Comparison of ENCODE assay signal across 21 cellular contexts in the genomic region with DNA sequence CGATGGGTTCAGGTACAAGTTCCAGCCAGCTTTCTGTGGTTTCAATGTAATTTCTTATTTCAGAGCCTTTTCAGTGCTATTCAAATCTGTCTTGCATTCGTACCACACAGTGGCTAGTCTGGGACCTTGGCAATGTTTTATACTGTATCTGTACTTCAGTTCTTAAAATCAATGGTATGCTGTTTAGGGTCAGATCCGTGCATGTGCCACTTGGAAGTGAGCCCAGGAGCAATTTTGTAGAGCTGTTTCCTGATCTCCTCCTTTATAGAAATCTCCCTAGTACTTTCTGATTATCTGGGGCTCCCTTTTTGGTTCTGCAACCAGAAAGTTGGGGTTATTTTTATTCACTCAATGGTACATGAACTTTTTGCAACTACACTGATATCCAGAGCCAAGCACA. TPM values are rescaled to one million over a fixed set of nuclear protein-coding genes. Genes with fewer than 3 reads are reported as not detected.
DNase-seq lines count a peak whose midpoint lies in the region; ATAC-seq, FAIRE-seq and TF ChIP-seq lines count a peak whose summit lies in the region.
"Had no signal": no experiment of that assay in that cellular context is flagged by ENCODE, and none has a peak within 500 bp of the region (broad histone marks: within the 10 kb centered on the region; RNA-seq: fewer than 3 reads in every experiment).

No MANE protein-coding gene starts in this region.

- H3K4me3 ChIP-seq in right lobe of liver (no peak overlapping the region), HepG2 (replicated peaks in 1 of 3; ENCODE audit: insufficient read depth in 1 of 3, low read depth in 2 of 3, low read length in 3 of 3) (no peak overlapping the region)
- H3K4me3 ChIP-seq: SK-N-MC had no signal

- peak; percentile 62 to 84 (median 70) for ATAC-seq in right lobe of liver
- no peak for ATAC-seq in HepG2
- ATAC-seq: CD8-positive, alpha-beta T cell; HCT116; Panc1 had no signal

- H3K36me3 ChIP-seq in right lobe of liver = no peaks in the 10 kb centered on the region
- H3K36me3 ChIP-seq in HepG2 (replicated peaks in 1 of 2; ENCODE audit: control insufficient read depth in 1 of 2, insufficient read depth in 2 of 2, low read length in 2 of 2) = no peaks in the 10 kb centered on the region

- H3K4me1 ChIP-seq in right lobe of liver (peaks cover 0 to 8% (median 0%) of the 10 kb centered on the region in 4 donors), HepG2 (ENCODE audit: insufficient read depth, low read length) (no peaks in the 10 kb centered on the region)

- H3K27ac ChIP-seq in right lobe of liver (no peak overlapping the region), HepG2 (ENCODE audit: extremely low read length, insufficient read depth, low read length) (no peak overlapping the region)
- H3K27ac ChIP-seq: C4-2B, HL-60, RWPE1, SK-N-MC had no signal

- peaks cover 0 to 7% (median 0%) of the 10 kb centered on the region in 4 donors for H3K9me3 ChIP-seq in right lobe of liver
- H3K9me3 ChIP-seq in HepG2 (ENCODE audit: low read length) = peaks cover 10% of the 10 kb centered on the region

- in situ Hi-C loops in HepG2 (cut with HindIII; ENCODE audit: extremely low pct_ligation_motif_present, low pct_unique_long_range_greater_than_20kb) = no loop called here

- H2AFZ ChIP-seq in HepG2 (ENCODE audit: low read length) = no peak overlapping the region

- WGBS in right lobe of liver (ENCODE audit: insufficient coverage, low coverage, low lambda C conversion rate, missing lambda C conversion rate) = 27% methylated on average over 3 of the region's 3 CpGs
- WGBS in HepG2 (ENCODE audit: low lambda C conversion rate) = 0% methylated on average over 3 of the region's 3 CpGs

- DNase-seq in right lobe of liver (peak in 1 of 3 donors; percentile 33), HepG2 (ENCODE audit: low spot score) (no peak), NCI-H1105 (lab: John Stamatoyannopoulos, UW) (peak; percentile 23), fibroblast of peridontal ligament (ENCODE audit: extremely low read depth) (peak; percentile 63), DMS79 treated with DMSO at 0.1 percent for 48 hours (lab: John Stamatoyannopoulos, UW) (no peak), HK-2 (ENCODE audit: unreplicated experiment) (no peak)
- DNase-seq in activated CD4-positive, alpha-beta T cell treated with anti-CD3 and anti-CD28 coated beads for 48 hours = no peak
- DNase-seq: CD8-positive, alpha-beta T cell; DMS153; NCI-H1092; NCI-H146; NCI-H1930; NCI-H526 treated with DMSO at 0.1 percent for 48 hours; SHP77 treated with DMSO at 0.1 percent for 48 hours had no signal

- TF ChIP-seq RAD21 in HepG2 (CRISPR knock-in tag; IDR thresholded peaks at IDR 0.05) = no peak

- POLR2A ChIA-PET in HepG2 (lab: Yijun Ruan, JAX) = no interaction called here

- H3K79me2 ChIP-seq in HepG2 (ENCODE audit: insufficient read depth, low read length) = no peaks in the 10 kb centered on the region

- no peak for FAIRE-seq in HepG2 (lab: Jason Lieb, UNC)
- FAIRE-seq: GM18507 had no signal

- H4K20me1 ChIP-seq in HepG2 (ENCODE audit: insufficient read depth, low read length) = no peaks in the 10 kb centered on the region

- TF ChIP-seq POLR2A in right lobe of liver (IDR thresholded peaks at IDR 0.05) = no peak
- no peak for TF ChIP-seq POLR2A in HepG2 (IDR thresholded peaks at IDR 0.05; ENCODE audit: insufficient read depth in 1 of 2, low read depth in 2 of 2, low read length in 2 of 2)

- intact Hi-C loops in right lobe of liver (cut with DNase I) (no loop called here), HepG2 (cut with micrococcal nuclease; ENCODE audit: unreplicated experiment) (no loop called here)

- no peak overlapping the region for H3K9ac ChIP-seq in HepG2 (ENCODE audit: insufficient read depth, low read depth, low read length)

- TF ChIP-seq EP300 in HepG2 (IDR thresholded peaks at IDR 0.05; ENCODE audit: low read depth in 2 of 2, low read length in 2 of 2) (no peak), HepG2 (CRISPR knock-in tag; IDR thresholded peaks at IDR 0.05; ENCODE audit: borderline replicate concordance) (no peak)

- CTCF ChIA-PET in HepG2 (lab: Yijun Ruan, JAX; ENCODE audit: low intra/inter-chr PET ratio, low total read pairs) = no interaction called here

- TF ChIP-seq CTCF in right lobe of liver (IDR thresholded peaks at IDR 0.05) (no peak), HepG2 (CRISPR knock-in tag; IDR thresholded peaks at IDR 0.05) (no peak)

- H3K27me3 ChIP-seq in right lobe of liver (no peaks in the 10 kb centered on the region), HepG2 (ENCODE audit: control insufficient read depth in 1 of 2, insufficient read depth in 2 of 2, low read length in 2 of 2) (no peaks in the 10 kb centered on the region)

- BruUV-seq in HepG2 (replicated peaks; lab: Mats Ljungman, UMichigan) = no TSS peak

- H3K4me2 ChIP-seq in HepG2 (ENCODE audit: low read depth, low read length) = no peak overlapping the region

TF ChIP-seq in HepG2, 621 proteins besides CTCF, POLR2A, EP300 and RAD21:
- no peak for TF ChIP-seq BORCS8-MEF2B (CRISPR knock-in tag; IDR thresholded peaks at IDR 0.05)
- TF ChIP-seq, protein P1, sequence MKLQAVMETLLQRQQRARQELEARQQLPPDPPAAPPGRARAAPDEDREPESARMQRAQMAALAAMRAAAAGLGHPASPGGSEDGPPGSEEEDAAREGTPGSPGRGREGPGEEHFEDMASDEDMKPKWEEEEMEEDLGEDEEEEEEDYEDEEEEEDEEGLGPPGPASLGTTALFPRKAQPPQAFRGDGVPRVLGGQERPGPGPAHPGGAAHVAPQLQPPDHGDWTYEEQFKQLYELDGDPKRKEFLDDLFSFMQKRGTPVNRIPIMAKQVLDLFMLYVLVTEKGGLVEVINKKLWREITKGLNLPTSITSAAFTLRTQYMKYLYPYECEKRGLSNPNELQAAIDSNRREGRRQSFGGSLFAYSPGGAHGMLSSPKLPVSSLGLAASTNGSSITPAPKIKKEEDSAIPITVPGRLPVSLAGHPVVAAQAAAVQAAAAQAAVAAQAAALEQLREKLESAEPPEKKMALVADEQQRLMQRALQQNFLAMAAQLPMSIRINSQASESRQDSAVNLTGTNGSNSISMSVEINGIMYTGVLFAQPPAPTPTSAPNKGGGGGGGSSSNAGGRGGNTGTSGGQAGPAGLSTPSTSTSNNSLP (IDR thresholded peaks at IDR 0.05; ENCODE audit: low read depth, low read length) = no peak
- TF ChIP-seq NFATC3 (CRISPR knock-in tag; IDR thresholded peaks at IDR 0.05) = no peak
- no peak for TF ChIP-seq ZNF546 (CRISPR knock-in tag; conservative IDR thresholded peaks at IDR 0.05)
- TF ChIP-seq, protein P2, sequence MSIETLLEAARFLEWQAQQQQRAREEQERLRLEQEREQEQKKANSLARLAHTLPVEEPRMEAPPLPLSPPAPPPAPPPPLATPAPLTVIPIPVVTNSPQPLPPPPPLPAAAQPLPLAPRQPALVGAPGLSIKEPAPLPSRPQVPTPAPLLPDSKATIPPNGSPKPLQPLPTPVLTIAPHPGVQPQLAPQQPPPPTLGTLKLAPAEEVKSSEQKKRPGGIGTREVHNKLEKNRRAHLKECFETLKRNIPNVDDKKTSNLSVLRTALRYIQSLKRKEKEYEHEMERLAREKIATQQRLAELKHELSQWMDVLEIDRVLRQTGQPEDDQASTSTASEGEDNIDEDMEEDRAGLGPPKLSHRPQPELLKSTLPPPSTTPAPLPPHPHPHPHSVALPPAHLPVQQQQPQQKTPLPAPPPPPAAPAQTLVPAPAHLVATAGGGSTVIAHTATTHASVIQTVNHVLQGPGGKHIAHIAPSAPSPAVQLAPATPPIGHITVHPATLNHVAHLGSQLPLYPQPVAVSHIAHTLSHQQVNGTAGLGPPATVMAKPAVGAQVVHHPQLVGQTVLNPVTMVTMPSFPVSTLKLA (IDR thresholded peaks at IDR 0.05) = no peak
- no peak for TF ChIP-seq ZNF30 (CRISPR knock-in tag; IDR thresholded peaks at IDR 0.05)
- TF ChIP-seq REPIN1 (CRISPR knock-in tag; IDR thresholded peaks at IDR 0.05; ENCODE audit: borderline replicate concordance, low read depth) = no peak
- TF ChIP-seq TAF1 (CRISPR knock-in tag; IDR thresholded peaks at IDR 0.05) = no peak
- no peak for TF ChIP-seq HOXD1 (CRISPR knock-in tag; IDR thresholded peaks at IDR 0.05)
- no peak for TF ChIP-seq KLF12 (CRISPR knock-in tag; IDR thresholded peaks at IDR 0.05; ENCODE audit: borderline replicate concordance)
- no peak for TF ChIP-seq ZNF224 (CRISPR knock-in tag; IDR thresholded peaks at IDR 0.05)
- no peak for TF ChIP-seq NR2F6 (IDR thresholded peaks at IDR 0.05)
- TF ChIP-seq NR2F6 (CRISPR knock-in tag; IDR thresholded peaks at IDR 0.05) = no peak
- no peak for TF ChIP-seq NRL (CRISPR knock-in tag; IDR thresholded peaks at IDR 0.05; ENCODE audit: borderline replicate concordance)
- no peak for TF ChIP-seq KDM4B (CRISPR knock-in tag; IDR thresholded peaks at IDR 0.05)
- no peak for TF ChIP-seq PHF8 (CRISPR knock-in tag; IDR thresholded peaks at IDR 0.05)
- no peak for TF ChIP-seq RXRB (CRISPR knock-in tag; IDR thresholded peaks at IDR 0.05; ENCODE audit: borderline replicate concordance)
- TF ChIP-seq RFX5 (IDR thresholded peaks at IDR 0.05; ENCODE audit: low read depth, low read length) = no peak

RNA-seq across cellular contexts. Expression of a gene that starts 59.5 kb away (rescaled TPM):
- 10 to 100 TPM; 69.3 to 98.9 (median 77.5) TPM for total RNA-seq in right lobe of liver
- total RNA-seq in HepG2 (2016; rRNA removed; fragmentation: Illumina TruSeq; extraction: Trizol) = 115 and 117 TPM in 2 replicates
- total RNA-seq in HepG2 (2016; cell fraction: cytosol; rRNA removed; fragmentation: Illumina TruSeq; extraction: Trizol; ENCODE audit: low read depth) = 39.9 and 43.6 TPM in 2 replicates
- 110 and 124 TPM in 2 replicates for total RNA-seq in HepG2 (2016; cell fraction: insoluble cytoplasmic fraction; rRNA removed; fragmentation: Illumina TruSeq; extraction: Trizol)
- 33.6 and 35.8 TPM in 2 replicates for total RNA-seq in HepG2 (2016; cell fraction: membrane; rRNA removed; fragmentation: Illumina TruSeq; extraction: Trizol)
- total RNA-seq in HepG2 (2016; cell fraction: nucleus; rRNA removed; fragmentation: Illumina TruSeq; extraction: Trizol) = 55.5 and 56.1 TPM in 2 replicates
- polyA plus RNA-seq in HepG2 (2011; rRNA removed) = 114 and 116 TPM in 2 replicates
- polyA plus RNA-seq in HepG2 (2011; cell fraction: cytosol; rRNA removed) = 159 and 174 TPM in 2 replicates
- 62.2 and 63.2 TPM in 2 replicates for polyA plus RNA-seq in HepG2 (2011; cell fraction: nucleus; rRNA removed)
- 93.3 and 104 TPM in 2 replicates for polyA plus RNA-seq in HepG2 (2012)
- 81.3 and 104 TPM in 2 replicates for polyA plus RNA-seq in HepG2 (2016; cell fraction: cytosol; fragmentation: Illumina TruSeq; extraction: Trizol; ENCODE audit: low read depth)
- polyA plus RNA-seq in HepG2 (2016; cell fraction: insoluble cytoplasmic fraction; fragmentation: Illumina TruSeq; extraction: Trizol; ENCODE audit: low read depth) = 235 and 273 TPM in 2 replicates
- polyA plus RNA-seq in HepG2 (2016; cell fraction: membrane; fragmentation: Illumina TruSeq; extraction: Trizol; ENCODE audit: low read depth) = 63.4 and 67.0 TPM in 2 replicates
- polyA plus RNA-seq in HepG2 (2016; cell fraction: nucleus; fragmentation: Illumina TruSeq; extraction: Trizol; ENCODE audit: insufficient read depth, low read depth) = 131 and 145 TPM in 2 replicates
- 56.8 and 189 TPM in 2 replicates for polyA minus RNA-seq in HepG2 (2011; rRNA and poly(A)+ RNA removed; ENCODE audit: low replicate concordance)
- polyA minus RNA-seq in HepG2 (2011; cell fraction: cytosol; rRNA and poly(A)+ RNA removed) = 65.4 and 78.7 TPM in 2 replicates
- 34.8 and 40.0 TPM in 2 replicates for polyA minus RNA-seq in HepG2 (2011; cell fraction: nucleus; rRNA and poly(A)+ RNA removed)

Comparison
In these comparisons a context has a peak if more than half of its experiments do, and no peak if none do; other contexts are left out.
1. DNase-seq: peak in NCI-H1105 (single experiment) and fibroblast of peridontal ligament (single experiment); none in HepG2 (single experiment), DMS79 treated with DMSO at 0.1 percent for 48 hours (single experiment), activated CD4-positive, alpha-beta T cell treated with anti-CD3 and anti-CD28 coated beads for 48 hours (single experiment) and HK-2 (single experiment).